In genomic region chr2:208034503-208035140, GRCh38 we compare ENCODE assay signal across 1 cellular context.
TF ChIP-seq lines count a peak whose summit lies in the region.

No MANE protein-coding gene starts in this region.

TF ChIP-seq in HepG2, 621 proteins besides CTCF, POLR2A, EP300 and RAD21 (continued from another document):
- TF ChIP-seq ZNF609 (CRISPR knock-in tag; IDR thresholded peaks at IDR 0.05; ENCODE audit: borderline replicate concordance) (no peak), ZNF101 (CRISPR knock-in tag; IDR thresholded peaks at IDR 0.05; ENCODE audit: borderline replicate concordance, low read depth) (no peak), ATF3 (CRISPR knock-in tag; IDR thresholded peaks at IDR 0.05) (no peak), ZNF616 (CRISPR knock-in tag; IDR thresholded peaks at IDR 0.05; ENCODE audit: low read depth) (no peak), HMGA1 (CRISPR knock-in tag; conservative IDR thresholded peaks at IDR 0.05) (no peak), STAG1 (CRISPR knock-in tag; IDR thresholded peaks at IDR 0.05) (no peak), THAP9 (CRISPR knock-in tag; IDR thresholded peaks at IDR 0.05; ENCODE audit: borderline replicate concordance) (no peak), ZNF800 (CRISPR knock-in tag; IDR thresholded peaks at IDR 0.05) (0 out of 2 replicates have a peak, but pooled peaks have one; percentile 17), ZNF530 (CRISPR knock-in tag; IDR thresholded peaks at IDR 0.05; ENCODE audit: low read depth) (no peak), YEATS2 (CRISPR knock-in tag; IDR thresholded peaks at IDR 0.05; ENCODE audit: borderline replicate concordance) (no peak)
